ENCODE assay signal across 10 cellular contexts in the genomic region with DNA sequence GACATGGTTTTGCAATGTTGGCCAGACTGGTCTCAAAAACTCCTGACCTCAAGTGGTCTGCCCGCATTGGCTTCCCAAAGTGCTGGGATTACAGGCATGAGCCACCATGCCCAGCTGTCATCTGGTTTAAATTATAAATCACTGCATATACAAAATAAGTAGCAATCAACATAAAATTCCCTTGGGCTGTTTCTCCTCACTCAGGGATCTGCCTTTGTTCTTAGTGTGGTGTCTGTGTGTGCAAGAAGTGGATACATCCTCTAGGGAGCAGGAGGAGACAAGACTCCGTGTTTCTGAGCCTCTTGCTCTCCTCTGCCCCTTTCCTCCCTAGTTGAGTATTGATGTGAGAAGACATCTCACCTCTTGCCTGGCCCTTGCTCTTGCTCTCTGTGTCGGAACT.
DNase-seq lines count a peak whose midpoint lies in the region; ATAC-seq, FAIRE-seq and TF ChIP-seq lines count a peak whose summit lies in the region.
"Had no signal": no experiment of that assay in that cellular context is flagged by ENCODE, and none has a peak within 500 bp of the region (broad histone marks: within the 10 kb centered on the region; RNA-seq: fewer than 3 reads in every experiment).

No MANE protein-coding gene starts in this region.

- peak; percentile 54 to 70 for TF ChIP-seq RAD21 in H1 (IDR thresholded peaks at IDR 0.05 in 1 of 2, conservative IDR thresholded peaks at IDR 0.05 in 1 of 2; ENCODE audit: low read depth in 2 of 2, low read length in 2 of 2)

- no peak overlapping the region for H2BK15ac ChIP-seq in H1 (ENCODE audit: low read length)

- H4K20me1 ChIP-seq in OCI-LY3 (ENCODE audit: insufficient read depth, low read length) (no peaks in the 10 kb centered on the region), H1 (replicated peaks in 1 of 2; ENCODE audit: control insufficient read depth in 1 of 2, insufficient read depth in 2 of 2, low read length in 2 of 2) (no peaks in the 10 kb centered on the region)

- no peak overlapping the region for H3K4me3 ChIP-seq in OCI-LY3 (ENCODE audit: low read length)
- H3K4me3 ChIP-seq in H1 (ENCODE audit: extremely low read depth in 1 of 4, insufficient read depth in 2 of 4, low read depth in 3 of 4, low read length in 4 of 4) = no peak overlapping the region
- H3K4me3 ChIP-seq: stomach had no signal

- no peak overlapping the region for H2AK5ac ChIP-seq in H1 (ENCODE audit: low read depth, low read length)

- H3K36me3 ChIP-seq in OCI-LY3 (replicated peaks; ENCODE audit: low read depth, low read length) (no peaks in the 10 kb centered on the region), H1 (ENCODE audit: control insufficient read depth in 2 of 4, insufficient read depth in 4 of 4, low read length in 3 of 4) (no peaks in the 10 kb centered on the region)
- H3K36me3 ChIP-seq: stomach had no signal

- TF ChIP-seq POLR2A in H1 (IDR thresholded peaks at IDR 0.05; ENCODE audit: control extremely low read depth in 1 of 2, low read depth in 2 of 2, low read length in 2 of 2) = no peak

- TF ChIP-seq CTCF in OCI-LY3 (IDR thresholded peaks at IDR 0.05; ENCODE audit: low read depth, low read length) (peak; percentile 47), H1 (IDR thresholded peaks at IDR 0.05; ENCODE audit: control extremely low read depth in 1 of 3, insufficient read depth in 1 of 3, low read depth in 1 of 3, low read length in 3 of 3) (peak in 2 of 3 experiments; percentile 32 to 43; a peak in 3 of 4 replicates), osteocyte (IDR thresholded peaks at IDR 0.05) (peak; percentile 17)

- H3K9ac ChIP-seq in OCI-LY3 (ENCODE audit: low read length) (no peak overlapping the region), H1 (replicated peaks in 1 of 4; ENCODE audit: extremely low read depth in 1 of 4, low read depth in 3 of 4, low read length in 3 of 4) (no peak overlapping the region)

- no peaks in the 10 kb centered on the region for H3K79me1 ChIP-seq in H1 (ENCODE audit: low read depth, low read length)

- H2BK5ac ChIP-seq in H1 (ENCODE audit: low read depth, low read length) = no peak overlapping the region

- peaks cover 5% of the 10 kb centered on the region for H3K4me1 Mint-ChIP-seq in activated naive CD4-positive, alpha-beta T cell treated with anti-CD3 and anti-CD28 coated beads for 36 hours (ENCODE audit: low read depth)
- H3K4me1 Mint-ChIP-seq in osteocyte (ENCODE audit: unreplicated experiment) = peaks cover 17% of the 10 kb centered on the region

- DNase-seq in activated naive CD4-positive, alpha-beta T cell treated with anti-CD3 and anti-CD28 coated beads for 36 hours = peak; percentile 22
- DNase-seq in activated naive CD4-positive, alpha-beta T cell treated with anti-CD3 and anti-CD28 coated beads, Interleukin-2, amount 50 U/mL, for 72 hours (ENCODE audit: low spot score in 2 of 2) = no peak
- DNase-seq in H1 (ENCODE audit: low read depth in 1 of 2, low spot score in 2 of 2) (no peak), osteocyte (ENCODE audit: extremely low spot score, unreplicated experiment) (no peak), NCI-H2081 treated with DMSO at 0.1 percent for 48 hours (lab: John Stamatoyannopoulos, UW) (no peak), T1000 (lab: John Stamatoyannopoulos, UW) (no peak)
- DNase-seq: IMR-90, stomach had no signal

- no peaks in the 10 kb centered on the region for H3K23me2 ChIP-seq in H1 (ENCODE audit: low read depth, low read length)

- CTCF ChIA-PET in activated naive CD4-positive, alpha-beta T cell treated with anti-CD3 and anti-CD28 coated beads for 36 hours (lab: Charles Lee) = interaction anchor here (0.6 to 4.1 kb wide), 9 partner anchors 92 to 614 kb away, joined by 3 to 71 read pairs (median 4); a partner anchor contains a TSS
- CTCF ChIA-PET in H1 (lab: Charles Lee; ENCODE audit: partially characterized antibody) = interaction anchor here (0.6 to 7.0 kb wide), 9 partner anchors 20 to 560 kb away, joined by 3 to 72 read pairs (median 10); no protein-coding TSS in a partner anchor

- no peak for ATAC-seq in activated naive CD4-positive, alpha-beta T cell treated with anti-CD3 and anti-CD28 coated beads, Interleukin-2, amount 50 U/mL, for 72 hours
- ATAC-seq in HG03521 (IDR thresholded peaks at IDR 0.05; ENCODE audit: unreplicated experiment) = no peak

- H3K9me3 ChIP-seq in OCI-LY3 (ENCODE audit: insufficient read depth, low read length) (no peaks in the 10 kb centered on the region), H1 (ENCODE audit: insufficient read depth in 2 of 2, low read depth in 1 of 2, low read length in 1 of 2) (no peaks in the 10 kb centered on the region)
- H3K9me3 ChIP-seq: stomach had no signal

- no peak overlapping the region for H3K27ac Mint-ChIP-seq in activated naive CD4-positive, alpha-beta T cell treated with anti-CD3 and anti-CD28 coated beads for 36 hours
- H3K27ac Mint-ChIP-seq in activated naive CD4-positive, alpha-beta T cell treated with anti-CD3 and anti-CD28 coated beads, Interleukin-2, amount 50 U/mL, for 72 hours = no peak overlapping the region
- H3K27ac Mint-ChIP-seq in osteocyte (ENCODE audit: unreplicated experiment) = no peak overlapping the region

- H2BK120ac ChIP-seq in H1 (replicated peaks; ENCODE audit: low read depth, low read length) = no peak overlapping the region

- no peak overlapping the region for H3K4ac ChIP-seq in H1 (replicated peaks; ENCODE audit: insufficient read length, low read depth, low read length)

- H2AFZ ChIP-seq in OCI-LY3 (ENCODE audit: low read depth, low read length) (no peak overlapping the region), H1 (ENCODE audit: low read length) (no peak overlapping the region)

- H3K4me3 Mint-ChIP-seq in activated naive CD4-positive, alpha-beta T cell treated with anti-CD3 and anti-CD28 coated beads for 36 hours = no peak overlapping the region
- no peak overlapping the region for H3K4me3 Mint-ChIP-seq in osteocyte (ENCODE audit: unreplicated experiment)

- H3K27me3 Mint-ChIP-seq in activated naive CD4-positive, alpha-beta T cell treated with anti-CD3 and anti-CD28 coated beads for 36 hours (ENCODE audit: low read depth) = no peaks in the 10 kb centered on the region
- peaks cover 6% of the 10 kb centered on the region for H3K27me3 Mint-ChIP-seq in osteocyte (ENCODE audit: unreplicated experiment)

- H3K27ac ChIP-seq in OCI-LY3 (ENCODE audit: low read length) = no peak overlapping the region; the same call in 1 of the 2 replicates
- H3K27ac ChIP-seq in H1 (ENCODE audit: low read depth, low read length) = no peak overlapping the region

- no peak overlapping the region for H3K56ac ChIP-seq in H1 (replicated peaks; ENCODE audit: insufficient read length, low read depth, low read length)

- H4K91ac ChIP-seq in H1 (replicated peaks; ENCODE audit: insufficient read length, low read length) = no peak overlapping the region

- H2BK20ac ChIP-seq in H1 (ENCODE audit: low read length) = no peak overlapping the region

- intact Hi-C loops in activated naive CD4-positive, alpha-beta T cell treated with anti-CD3 and anti-CD28 coated beads for 36 hours (cut with micrococcal nuclease) = loop anchor here (5.0 kb wide), 1 partner anchor 1779 kb away; no protein-coding TSS in a partner anchor

- no peak for FAIRE-seq in H1 (lab: Jason Lieb, UNC)

- no peak overlapping the region for H3K14ac ChIP-seq in H1 (ENCODE audit: insufficient read length)

- no peak overlapping the region for H3K4me2 ChIP-seq in OCI-LY3 (ENCODE audit: low read length)
- no peak overlapping the region for H3K4me2 ChIP-seq in H1 (ENCODE audit: insufficient read depth in 1 of 2, low read depth in 2 of 2, low read length in 2 of 2)

- H3K9me3 Mint-ChIP-seq in activated naive CD4-positive, alpha-beta T cell treated with anti-CD3 and anti-CD28 coated beads for 36 hours = no peaks in the 10 kb centered on the region
- peaks cover 0 to 5% of the 10 kb centered on the region in 2 donors for H3K9me3 Mint-ChIP-seq in activated naive CD4-positive, alpha-beta T cell treated with anti-CD3 and anti-CD28 coated beads, Interleukin-2, amount 50 U/mL, for 72 hours
- H3K9me3 Mint-ChIP-seq in osteocyte (ENCODE audit: unreplicated experiment) = peaks cover 8% of the 10 kb centered on the region

- H3K27me3 ChIP-seq in OCI-LY3 (ENCODE audit: low read depth, low read length) (no peaks in the 10 kb centered on the region), H1 (replicated peaks in 1 of 4; ENCODE audit: control insufficient read depth in 3 of 4, extremely low read depth in 1 of 4, insufficient read depth in 3 of 4, low read length in 3 of 4) (no peaks in the 10 kb centered on the region)
- H3K27me3 ChIP-seq: stomach had no signal

- 0 out of 2 replicates have a peak overlapping the region, but pooled peaks have one; percentile 48 for H3K18ac ChIP-seq in H1 (ENCODE audit: extremely low read depth, low read length)

- H4K8ac ChIP-seq in H1 (ENCODE audit: extremely low read depth, insufficient read depth, low read length) = no peak overlapping the region

- H2BK12ac ChIP-seq in H1 (ENCODE audit: low read depth, low read length) = no peak overlapping the region; the same call in 1 of the 2 replicates

- no peaks in the 10 kb centered on the region for H3K36me3 Mint-ChIP-seq in activated naive CD4-positive, alpha-beta T cell treated with anti-CD3 and anti-CD28 coated beads for 36 hours (ENCODE audit: low read depth)
- peaks cover 0 to 9% of the 10 kb centered on the region in 2 donors for H3K36me3 Mint-ChIP-seq in activated naive CD4-positive, alpha-beta T cell treated with anti-CD3 and anti-CD28 coated beads, Interleukin-2, amount 50 U/mL, for 72 hours
- H3K36me3 Mint-ChIP-seq in osteocyte (ENCODE audit: unreplicated experiment) = no peaks in the 10 kb centered on the region

- POLR2A ChIA-PET in H1 (lab: Charles Lee; ENCODE audit: partially characterized antibody) = interaction anchor here (1.2 kb wide), 1 partner anchor 11 kb away, joined by 4 read pairs; no protein-coding TSS in a partner anchor

- H3K79me2 ChIP-seq in OCI-LY3 (ENCODE audit: low read length) (no peaks in the 10 kb centered on the region), H1 (ENCODE audit: control insufficient read depth in 1 of 2, insufficient read depth in 2 of 2, low read length in 2 of 2) (no peaks in the 10 kb centered on the region)

- no peak overlapping the region for H4K5ac ChIP-seq in H1 (ENCODE audit: insufficient read length, low read depth, low read length)

- H3K4me1 ChIP-seq in OCI-LY3 (ENCODE audit: low read length) (peaks cover 41% of the 10 kb centered on the region), H1 (replicated peaks in 1 of 4; ENCODE audit: control insufficient read depth in 3 of 4, insufficient read depth in 4 of 4, low read length in 3 of 4) (peaks cover 0 to 4% (median 0%) of the 10 kb centered on the region in 4 experiments; a peak in 1 of 7 replicates)

- 79% methylated on average over 3 of the region's 3 CpGs; no CpG with 5 or more reads in 1 of the 2 experiments for WGBS in H1 (ENCODE audit: extremely low coverage in 1 of 2, insufficient coverage in 1 of 2, insufficient read length in 1 of 2, insufficient replicate concordance in 2 of 2, low coverage in 1 of 2, low lambda C conversion rate in 2 of 2, missing lambda C conversion rate in 1 of 2), 2 experiments

- no peak overlapping the region for H3K23ac ChIP-seq in H1 (ENCODE audit: insufficient read length)

- TF ChIP-seq EP300 in H1 (IDR thresholded peaks at IDR 0.05; ENCODE audit: borderline replicate concordance in 1 of 2, low read depth in 2 of 2, low read length in 2 of 2) = no peak

TF ChIP-seq in H1, 55 proteins besides CTCF, POLR2A, EP300 and RAD21 (continues in another document):
- TF ChIP-seq KDM1A (IDR thresholded peaks at IDR 0.05; ENCODE audit: borderline replicate concordance, low read length) (no peak), SUZ12 (IDR thresholded peaks at IDR 0.05; ENCODE audit: low read length) (no peak)
